ENCODE assay signal across 8 cellular contexts in genomic region chr20:21102691-21103311, GRCh38. TPM values are rescaled to one million over a fixed set of nuclear protein-coding genes. Genes with fewer than 3 reads are reported as not detected.
DNase-seq lines count a peak whose midpoint lies in the region; ATAC-seq, FAIRE-seq and TF ChIP-seq lines count a peak whose summit lies in the region.

No MANE protein-coding gene starts in this region.

- H3K9me3 ChIP-seq in Caco-2 (no peaks in the 10 kb centered on the region), iPS-15b (ENCODE audit: control insufficient read depth, insufficient read depth, low read length) (no peaks in the 10 kb centered on the region), gastrocnemius medialis (no peaks in the 10 kb centered on the region)

- H3K27me3 ChIP-seq in Caco-2 (replicated peaks; ENCODE audit: control insufficient read depth, insufficient read depth, low read length), result no peaks in the 10 kb centered on the region
- peaks cover 88% of the 10 kb centered on the region for H3K27me3 ChIP-seq in iPS-15b (ENCODE audit: control insufficient read depth, insufficient read depth, low read length)
- peaks cover 93 to 100% (median 99%) of the 10 kb centered on the region in 3 donors for H3K27me3 ChIP-seq in gastrocnemius medialis

- no peak overlapping the region for H3K9ac ChIP-seq in iPS-15b (ENCODE audit: low read depth, low read length)

- no peaks in the 10 kb centered on the region for H3K36me3 ChIP-seq in Caco-2 (ENCODE audit: control insufficient read depth, insufficient read depth, low read length)
- no peaks in the 10 kb centered on the region for H3K36me3 ChIP-seq in iPS-15b (ENCODE audit: control insufficient read depth, insufficient read depth, low read length)
- H3K36me3 ChIP-seq in gastrocnemius medialis, result no peaks in the 10 kb centered on the region

- H3K27ac ChIP-seq in gastrocnemius medialis, result peak overlapping the region in 1 of 4 donors; percentile 55

- BruUV-seq in Caco-2 (replicated peaks; lab: Mats Ljungman, UMichigan), result TSS peak; percentile 21

- in situ Hi-C loops in gastrocnemius medialis (cut with MboI; ENCODE audit: low sequenced_read_pairs in 4 of 4), result no loop called here

- H3K4me3 Mint-ChIP-seq in Caco-2 (ENCODE audit: unreplicated experiment), result peak overlapping the region; percentile 97
- H3K4me3 Mint-ChIP-seq in activated T-cell treated with anti-CD3 and anti-CD28 coated beads, Interleukin-2, amount 50 U/mL, for 72 hours, result peak overlapping the region; percentile 92 to 98

- peak overlapping the region; percentile 100 for H3K27ac Mint-ChIP-seq in Caco-2 (ENCODE audit: unreplicated experiment)
- peak overlapping the region; percentile 67 for H3K27ac Mint-ChIP-seq in activated T-cell treated with anti-CD3 and anti-CD28 coated beads, Interleukin-2, amount 50 U/mL, for 72 hours

- H3K36me3 Mint-ChIP-seq in Caco-2 (ENCODE audit: insufficient read depth, unreplicated experiment), result peaks cover 13% of the 10 kb centered on the region
- no peaks in the 10 kb centered on the region for H3K36me3 Mint-ChIP-seq in activated T-cell treated with anti-CD3 and anti-CD28 coated beads, Interleukin-2, amount 50 U/mL, for 72 hours (ENCODE audit: insufficient read depth in 2 of 2)

- CTCF ChIA-PET in Caco-2 (lab: Charles Lee), result interaction anchor here (0.7 to 3.0 kb wide), 4 partner anchors 23 to 243 kb away, joined by 3 to 18 read pairs (median 12); partner anchors contain the start of gene KIZ

- H3K4me1 ChIP-seq in Caco-2 (no peaks in the 10 kb centered on the region; the same call in 1 of the 2 replicates), iPS-15b (ENCODE audit: control insufficient read depth, insufficient read depth, low read length) (peaks cover 21% of the 10 kb centered on the region), gastrocnemius medialis (peaks cover 16 to 54% of the 10 kb centered on the region in 2 donors)

- POLR2A ChIA-PET in Caco-2 (lab: Charles Lee), result interaction anchor here (2.9 kb wide), 1 partner anchor 23 kb away, joined by 16 read pairs; the partner anchor contains the start of gene KIZ

- DNase-seq in Caco-2 (peak in 1 of 2 experiments; percentile 41), gastrocnemius medialis (no peak), SIG-M5 treated with dmso at 0.1 percent for 504 hours (lab: John Stamatoyannopoulos, UW; ENCODE audit: unreplicated experiment) (no peak), NCI-H1436 treated with DMSO at 0.1 percent for 48 hours (lab: John Stamatoyannopoulos, UW) (no peak), GM12892 (ENCODE audit: insufficient read length) (no peak)
- peak; percentile 49 to 61 for DNase-seq in activated T-cell treated with anti-CD3 and anti-CD28 coated beads, Interleukin-2, amount 50 U/mL, for 72 hours

- no peaks in the 10 kb centered on the region for H3K9me3 Mint-ChIP-seq in Caco-2 (ENCODE audit: unreplicated experiment)
- H3K9me3 Mint-ChIP-seq in activated T-cell treated with anti-CD3 and anti-CD28 coated beads, Interleukin-2, amount 50 U/mL, for 72 hours, result no peaks in the 10 kb centered on the region

- intact Hi-C loops in Caco-2 (cut with micrococcal nuclease; ENCODE audit: unreplicated experiment) (loop anchor here (1.0 kb wide), 3 partner anchors 22 to 238 kb away; no protein-coding TSS in a partner anchor), gastrocnemius medialis (cut with DNase I; ENCODE audit: low total_unique reads) (loop anchor here (2.0 to 10.0 kb wide), 2 partner anchors 22 to 402 kb away; no protein-coding TSS in a partner anchor)

- TF ChIP-seq POLR2A in gastrocnemius medialis (IDR thresholded peaks at IDR 0.05) (no peak), GM12892 (IDR thresholded peaks at IDR 0.05; ENCODE audit: low read depth, low read length) (no peak)

- H3K27me3 Mint-ChIP-seq in Caco-2 (ENCODE audit: insufficient read depth, unreplicated experiment), result peaks cover 4% of the 10 kb centered on the region
- peaks cover 87% of the 10 kb centered on the region for H3K27me3 Mint-ChIP-seq in activated T-cell treated with anti-CD3 and anti-CD28 coated beads, Interleukin-2, amount 50 U/mL, for 72 hours (ENCODE audit: low read depth)

- no peak for FAIRE-seq in GM12892 (lab: Jason Lieb, UNC)

- peak; percentile 34 for ATAC-seq in HG03378 (IDR thresholded peaks at IDR 0.05; ENCODE audit: unreplicated experiment)
- ATAC-seq in activated T-cell treated with anti-CD3 and anti-CD28 coated beads, Interleukin-2, amount 50 U/mL, for 72 hours (replicated peaks in 1 of 2), result peak; percentile 46 to 53
- ATAC-seq in gastrocnemius medialis, result peak in 1 of 2 donors; percentile 17

- H3K4me1 Mint-ChIP-seq in Caco-2 (ENCODE audit: low read depth, unreplicated experiment), result peaks cover 6% of the 10 kb centered on the region
- peaks cover 40% of the 10 kb centered on the region for H3K4me1 Mint-ChIP-seq in activated T-cell treated with anti-CD3 and anti-CD28 coated beads, Interleukin-2, amount 50 U/mL, for 72 hours (ENCODE audit: low read depth)

- TF ChIP-seq CTCF in Caco-2 (IDR thresholded peaks at IDR 0.05; ENCODE audit: insufficient read depth in 1 of 2, low read depth in 1 of 2, low read length in 1 of 2, severe bottlenecking in 1 of 2, unreplicated experiment in 1 of 2) (no peak), gastrocnemius medialis (IDR thresholded peaks at IDR 0.05 in 4 of 5, conservative IDR thresholded peaks at IDR 0.05 in 1 of 5) (no peak)

- peak overlapping the region; percentile 56 for H3K4me3 ChIP-seq in Caco-2 (ENCODE audit: low read depth, low read length)
- H3K4me3 ChIP-seq in iPS-15b (ENCODE audit: low read depth, low read length), result peak overlapping the region; percentile 71
- peak overlapping the region; percentile 14 to 59 (median 46) for H3K4me3 ChIP-seq in gastrocnemius medialis

RNA-seq across cellular contexts. Expression of gene LINC00237, which starts 3.4 kb away (rescaled TPM):
- total RNA-seq in Caco-2 (2022) (1.5 and 1.8 TPM in 2 replicates), gastrocnemius medialis (not detected)
- total RNA-seq in activated T-cell treated with anti-CD3 and anti-CD28 coated beads, Interleukin-2, amount 50 U/mL, for 72 hours, result under 1 TPM; 0.41 to 0.49 TPM
- polyA plus RNA-seq in GM12892 (2012; ENCODE audit: missing spikeins), result not detected

RNA-seq across cellular contexts. Expression of gene KIZ, which starts 23.1 kb away (rescaled TPM):
- total RNA-seq in Caco-2 (2022), result 21.0 and 31.8 TPM in 2 replicates
- 10 to 100 TPM; 24.0 to 30.9 TPM for total RNA-seq in activated T-cell treated with anti-CD3 and anti-CD28 coated beads, Interleukin-2, amount 50 U/mL, for 72 hours
- total RNA-seq in gastrocnemius medialis, result 10 to 100 TPM; 21.1 to 66.6 (median 34.6) TPM
- 8.9 TPM for polyA plus RNA-seq in GM12892 (2012; ENCODE audit: missing spikeins)

Comparison
In these comparisons a context has a peak if more than half of its experiments do, and no peak if none do; other contexts are left out.
1. DNase-seq: peak in activated T-cell treated with anti-CD3 and anti-CD28 coated beads, Interleukin-2, amount 50 U/mL, for 72 hours (2 of 2); none in gastrocnemius medialis (0 of 2), SIG-M5 treated with dmso at 0.1 percent for 504 hours (single experiment), NCI-H1436 treated with DMSO at 0.1 percent for 48 hours (single experiment) and GM12892 (single experiment).
2. Peak in every context shown above with its lines, with median percentiles within 50 percentile points of each other: H3K4me3 ChIP-seq.